Comparison of ENCODE assay signal across 25 cellular contexts in the genomic region with DNA sequence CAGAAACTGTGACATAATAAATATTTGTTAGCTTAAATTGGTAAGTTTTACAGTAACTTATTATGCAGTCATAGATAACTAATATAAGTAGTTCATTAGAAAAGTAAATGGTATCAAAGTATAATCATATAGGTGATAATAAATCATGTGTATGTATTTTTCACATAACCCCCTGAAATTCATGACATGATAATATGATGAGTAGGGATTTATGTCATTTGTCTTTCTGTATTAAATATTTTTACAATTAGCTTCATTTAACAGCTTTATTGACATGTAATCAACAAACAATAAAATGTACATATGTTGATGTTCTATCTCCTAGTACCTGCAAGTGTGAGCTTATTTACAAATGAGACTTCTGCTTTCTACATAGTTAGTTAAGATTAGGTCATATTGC.
"Had no signal": no experiment of that assay in that cellular context is flagged by ENCODE, and none has a peak within 500 bp of the region (broad histone marks: within the 10 kb centered on the region; RNA-seq: fewer than 3 reads in every experiment).

No MANE protein-coding gene starts in this region.

- DNase-seq: activated CD4-positive, alpha-beta memory T cell treated with anti-CD3 and anti-CD28 coated beads, Interleukin-2, amount 10 ng/mL, durations not matched to agents 7 days and 5 days; activated CD4-positive, alpha-beta T cell treated with anti-CD3 and anti-CD28 coated beads for 1 hour; activated CD4-positive, alpha-beta T cell treated with anti-CD3 and anti-CD28 coated beads for 4 hours; activated CD4-positive, alpha-beta T cell treated with anti-CD3 and anti-CD28 coated beads, Interleukin-2, amount 10 ng/mL, durations not matched to agents 7 days and 5 days; activated CD4-positive, alpha-beta T cell treated with anti-CD3 and anti-CD28 coated beads, Interleukin-2, amount 50 U/mL, for 4 hours; activated CD8-positive, alpha-beta memory T cell treated with anti-CD3 and anti-CD28 coated beads, Interleukin-2, amount 50 U/mL, for 48 hours; activated gamma-delta T cell; activated naive CD4-positive, alpha-beta T cell; activated naive CD4-positive, alpha-beta T cell treated with anti-CD3 and anti-CD28 coated beads, Interleukin-2, amount 10 ng/mL, durations not matched to agents 7 days and 5 days; activated naive CD8-positive, alpha-beta T cell treated with anti-CD3 and anti-CD28 coated beads, Interleukin-2, amount 10 ng/mL, durations not matched to agents 7 days and 5 days; activated T-cell treated with anti-CD3 and anti-CD28 coated beads for 4 hours; activated T-cell treated with anti-CD3 and anti-CD28 coated beads, Interleukin-2, amount 50 U/mL, for 24 hours; activated T-cell treated with anti-CD3 and anti-CD28 coated beads, Interleukin-2, amount 50 U/mL, for 72 hours; central memory CD4-positive, alpha-beta T cell; cerebellar nuclear complex; colonic mucosa; effector CD8-positive, alpha-beta T cell; esophagus squamous epithelium; foreskin melanocyte; heart right ventricle had no signal

- ATAC-seq: activated naive CD4-positive, alpha-beta T cell treated with anti-CD3 and anti-CD28 coated beads, Interleukin-2, amount 50 U/mL, for 72 hours; activated T-cell treated with anti-CD3 and anti-CD28 coated beads, Interleukin-2, amount 50 U/mL, for 72 hours; gastroesophageal sphincter; heart right ventricle; WTC11 had no signal

- FAIRE-seq: endometrium, endothelial cell of umbilical vein had no signal
